Comparison of ENCODE assay signal across 8 cellular contexts in the genomic region with DNA sequence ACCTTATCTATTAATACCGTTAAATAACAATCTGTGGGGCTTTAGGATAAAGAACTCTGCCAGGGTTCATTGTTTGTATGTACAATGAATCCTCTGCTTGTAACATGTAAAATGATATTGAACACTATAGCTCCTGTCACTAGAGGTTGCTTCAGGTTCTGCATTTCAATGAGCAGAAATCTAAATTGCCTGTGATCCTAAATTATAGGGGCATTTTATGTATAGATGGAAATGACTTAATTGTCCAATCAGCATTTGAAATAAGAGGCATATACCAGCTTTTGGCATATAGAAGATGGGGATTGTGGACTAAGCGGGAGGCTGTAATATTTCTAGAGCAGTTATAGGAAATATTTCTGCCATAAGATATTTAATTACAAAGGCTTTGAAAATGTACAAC. TPM values are rescaled to one million over a fixed set of nuclear protein-coding genes. Genes with fewer than 3 reads are reported as not detected.
DNase-seq lines count a peak whose midpoint lies in the region; ATAC-seq and TF ChIP-seq lines count a peak whose summit lies in the region.

No MANE protein-coding gene starts in this region.

- peaks cover 78% of the 10 kb centered on the region for H3K4me1 ChIP-seq in left ventricle myocardium inferior

- H3K27me3 ChIP-seq in left ventricle myocardium inferior (ENCODE audit: low read depth), result no peaks in the 10 kb centered on the region

- DNase-seq in left ventricle myocardium inferior (no peak), left ventricle myocardium superior (no peak), T-helper 17 cell (no peak), fibroblast of the aortic adventitia (ENCODE audit: low read depth) (no peak), type B pancreatic cell (ENCODE audit: extremely low spot score, unreplicated experiment) (no peak), DMS53 (lab: John Stamatoyannopoulos, UW) (no peak), NCI-H510A treated with DMSO at 0.1 percent for 48 hours (lab: John Stamatoyannopoulos, UW) (no peak)

- peaks cover 41% of the 10 kb centered on the region for H3K4me1 Mint-ChIP-seq in T-helper 17 cell
- peaks cover 30% of the 10 kb centered on the region for H3K4me1 Mint-ChIP-seq in type B pancreatic cell (ENCODE audit: unreplicated experiment)

- H3K9me3 Mint-ChIP-seq in type B pancreatic cell, result no peaks in the 10 kb centered on the region

- no peak for TF ChIP-seq CTCF in left ventricle myocardium inferior (IDR thresholded peaks at IDR 0.05; ENCODE audit: borderline replicate concordance)
- TF ChIP-seq CTCF in fibroblast of the aortic adventitia (IDR thresholded peaks at IDR 0.05; ENCODE audit: insufficient read depth, low read length), result no peak
- no peak for TF ChIP-seq CTCF in type B pancreatic cell (conservative IDR thresholded peaks at IDR 0.05)

- peak overlapping the region; percentile 98 for H3K27ac ChIP-seq in left ventricle myocardium inferior (replicated peaks)

- H3K27ac Mint-ChIP-seq in T-helper 17 cell (peak overlapping the region; percentile 92), type B pancreatic cell (peak overlapping the region; percentile 22)

- H3K36me3 ChIP-seq in left ventricle myocardium inferior, result no peaks in the 10 kb centered on the region

- peak overlapping the region; percentile 99 for H3K4me3 ChIP-seq in left ventricle myocardium inferior
- peak overlapping the region; percentile 89 for H3K4me3 ChIP-seq in fibroblast of the aortic adventitia (ENCODE audit: low read depth, low read length)

- H3K4me3 Mint-ChIP-seq in T-helper 17 cell (peak overlapping the region; percentile 98), type B pancreatic cell (peak overlapping the region; percentile 99)

- H3K36me3 Mint-ChIP-seq in T-helper 17 cell (ENCODE audit: low read depth) (peaks cover 2% of the 10 kb centered on the region), type B pancreatic cell (no peaks in the 10 kb centered on the region)

- H3K27me3 Mint-ChIP-seq in T-helper 17 cell (no peaks in the 10 kb centered on the region), type B pancreatic cell (no peaks in the 10 kb centered on the region)

- intact Hi-C loops in left ventricle myocardium inferior (cut with micrococcal nuclease) (loop anchor here (10.0 kb wide), 1 partner anchor 111 kb away; no protein-coding TSS in a partner anchor), left ventricle myocardium superior (cut with micrococcal nuclease) (loop anchor here (10.0 kb wide), 2 partner anchors 71 to 111 kb away; no protein-coding TSS in a partner anchor)

- no peak for ATAC-seq in left ventricle myocardium superior
- ATAC-seq in T-helper 17 cell, result no peak
- ATAC-seq in GM21717 (IDR thresholded peaks at IDR 0.05; ENCODE audit: unreplicated experiment), result no peak

- H3K9me3 ChIP-seq in left ventricle myocardium inferior (replicated peaks) (no peaks in the 10 kb centered on the region), T-helper 17 cell (ENCODE audit: control insufficient read depth, low read length, poor library complexity, severe bottlenecking) (no peaks in the 10 kb centered on the region)

RNA-seq across cellular contexts. Expression of gene NCOA3, which starts 2.0 kb away (rescaled TPM):
- 23.8 TPM for total RNA-seq in left ventricle myocardium inferior
- total RNA-seq in left ventricle myocardium superior, result 23.3 TPM
- 10 to 100 TPM; 55.4 to 58.2 TPM for total RNA-seq in T-helper 17 cell
- total RNA-seq in fibroblast of the aortic adventitia (ENCODE audit: low replicate concordance), result 29.8 and 53.3 TPM in 2 replicates
- total RNA-seq in type B pancreatic cell (ENCODE audit: low replicate concordance), result 37.3 and 50.2 TPM in 2 replicates
